ENCODE assay signal across 9 cellular contexts in the genomic region with DNA sequence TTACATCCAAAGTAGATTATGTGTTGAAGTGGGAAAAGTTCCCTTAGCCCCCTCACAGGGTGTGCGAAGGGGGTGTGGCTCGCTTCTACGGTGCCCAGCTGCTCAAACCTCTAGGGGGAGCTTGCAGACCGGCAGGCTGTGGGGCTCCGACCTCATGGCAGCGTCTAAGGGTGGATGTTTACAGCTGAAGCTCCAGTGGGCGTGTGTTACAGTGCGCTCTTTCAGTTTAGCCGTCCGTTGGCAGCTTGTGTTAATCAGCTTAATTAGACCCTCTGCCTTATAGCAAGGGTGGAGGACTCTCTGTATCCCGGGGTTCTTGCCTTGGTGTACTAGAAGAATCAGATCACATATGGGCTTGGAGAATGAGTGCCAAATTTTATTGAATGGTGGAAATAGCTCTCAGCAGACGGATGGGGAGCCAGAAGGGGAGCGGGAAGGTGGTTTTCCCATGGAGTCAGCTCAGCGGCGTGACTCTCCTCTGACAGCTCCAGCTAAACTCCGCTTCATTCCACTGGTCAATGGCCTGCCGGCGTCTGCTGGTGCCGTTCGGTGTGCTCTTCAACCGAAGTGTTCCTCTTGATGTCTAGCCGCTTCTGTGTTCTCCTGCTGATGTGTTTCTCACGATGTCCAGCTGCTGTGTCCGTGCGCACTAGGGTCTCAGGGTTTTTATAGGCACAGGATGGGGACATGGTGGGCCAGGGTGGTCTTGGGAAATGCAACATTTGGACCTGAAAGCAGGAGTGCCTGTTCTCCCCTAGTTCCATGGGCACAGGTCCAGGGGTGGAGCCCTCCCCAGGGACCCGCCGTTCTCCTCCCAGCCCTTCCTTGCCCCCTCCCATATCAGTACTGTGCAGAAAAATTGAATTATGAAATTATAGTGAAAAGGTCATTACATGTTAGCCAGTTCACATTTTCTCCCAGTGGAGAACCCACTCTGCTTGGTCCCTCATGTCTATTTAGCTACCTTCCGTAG. TPM values are rescaled to one million over a fixed set of nuclear protein-coding genes. Genes with fewer than 3 reads are reported as not detected.
DNase-seq lines count a peak whose midpoint lies in the region; ATAC-seq and TF ChIP-seq lines count a peak whose summit lies in the region.
"Had no signal": no experiment of that assay in that cellular context is flagged by ENCODE, and none has a peak within 500 bp of the region (broad histone marks: within the 10 kb centered on the region; RNA-seq: fewer than 3 reads in every experiment).

No MANE protein-coding gene starts in this region.

- H3K36me3 ChIP-seq in heart right ventricle (no peaks in the 10 kb centered on the region), sigmoid colon (no peaks in the 10 kb centered on the region)

- 31 to 35% methylated on average over 28 of the region's 28 CpGs for WGBS in heart right ventricle, 2 donors
- 36 to 44% methylated on average over 28 of the region's 28 CpGs for WGBS in sigmoid colon, 2 donors

- H3K4me3 Mint-ChIP-seq in activated T-helper 2 cell treated with anti-CD3 and anti-CD28 coated beads, Interferon-gamma antibody, Interleukin-2, Interleukin-4, amounts not matched to agents 10 μg/mL and 5 μg/mL and 100 μg/mL, durations not matched to agents 14 hours and 24 hours and 36 hours (ENCODE audit: low read depth), result peak overlapping the region; percentile 54

- peaks cover 28% of the 10 kb centered on the region for H3K27me3 Mint-ChIP-seq in activated T-helper 2 cell treated with anti-CD3 and anti-CD28 coated beads, Interferon-gamma antibody, Interleukin-2, Interleukin-4, amounts not matched to agents 10 μg/mL and 5 μg/mL and 100 μg/mL, durations not matched to agents 14 hours and 24 hours and 36 hours (ENCODE audit: low read depth)

- no peaks in the 10 kb centered on the region for H3K36me3 Mint-ChIP-seq in activated T-helper 2 cell treated with anti-CD3 and anti-CD28 coated beads, Interferon-gamma antibody, Interleukin-2, Interleukin-4, amounts not matched to agents 10 μg/mL and 5 μg/mL and 100 μg/mL, durations not matched to agents 14 hours and 24 hours and 36 hours (ENCODE audit: low read depth)

- H3K27ac ChIP-seq in heart right ventricle (no peak overlapping the region), sigmoid colon (no peak overlapping the region)

- TF ChIP-seq POLR2A in sigmoid colon (IDR thresholded peaks at IDR 0.05), result no peak

- ATAC-seq in GM19043 (IDR thresholded peaks at IDR 0.05; ENCODE audit: low read depth, unreplicated experiment), result peak; percentile 71
- peak; percentile 85 for ATAC-seq in HG03159 (IDR thresholded peaks at IDR 0.05; ENCODE audit: unreplicated experiment)
- peak in 4 of 8 donors; percentile 33 to 63 (median 52) for ATAC-seq in heart right ventricle

- H3K9me3 Mint-ChIP-seq in activated T-helper 2 cell treated with anti-CD3 and anti-CD28 coated beads, Interferon-gamma antibody, Interleukin-2, Interleukin-4, amounts not matched to agents 10 μg/mL and 5 μg/mL and 100 μg/mL, durations not matched to agents 14 hours and 24 hours and 36 hours, result no peaks in the 10 kb centered on the region

- H3K4me1 Mint-ChIP-seq in activated T-helper 2 cell treated with anti-CD3 and anti-CD28 coated beads, Interferon-gamma antibody, Interleukin-2, Interleukin-4, amounts not matched to agents 10 μg/mL and 5 μg/mL and 100 μg/mL, durations not matched to agents 14 hours and 24 hours and 36 hours (ENCODE audit: low read depth), result peaks cover 24% of the 10 kb centered on the region

- TF ChIP-seq CTCF in heart right ventricle (IDR thresholded peaks at IDR 0.05) (peak in 7 of 9 donors; percentile 25 to 53 (median 29)), sigmoid colon (IDR thresholded peaks at IDR 0.05) (peak in 1 of 4 experiments; percentile 23)

- no peak overlapping the region for H3K27ac Mint-ChIP-seq in activated T-helper 2 cell treated with anti-CD3 and anti-CD28 coated beads, Interferon-gamma antibody, Interleukin-2, Interleukin-4, amounts not matched to agents 10 μg/mL and 5 μg/mL and 100 μg/mL, durations not matched to agents 14 hours and 24 hours and 36 hours

- H3K4me3 ChIP-seq in heart right ventricle (peak overlapping the region in 2 of 10 donors; percentile 9 to 30), skeletal muscle cell (ENCODE audit: low read depth, low read length) (peak overlapping the region; percentile 41), sigmoid colon (peak overlapping the region in 2 of 4 donors; percentile 15 to 29)

- DNase-seq in CMK (ENCODE audit: low read depth) (peak; percentile 15), NCI-H82 treated with DMSO at 0.1 percent for 48 hours (lab: John Stamatoyannopoulos, UW; ENCODE audit: unreplicated experiment) (peak; percentile 96), heart right ventricle (peak in 1 of 2 donors; percentile 24), skeletal muscle cell (ENCODE audit: low read depth) (no peak), sigmoid colon (no peak)
- DNase-seq in activated T-helper 2 cell treated with anti-CD3 and anti-CD28 coated beads, Interferon-gamma antibody, Interleukin-2, Interleukin-4, amounts not matched to agents 10 μg/mL and 5 μg/mL and 100 μg/mL, durations not matched to agents 14 hours and 24 hours and 36 hours (ENCODE audit: low spot score), result peak; percentile 43

- no peak for TF ChIP-seq EP300 in sigmoid colon (IDR thresholded peaks at IDR 0.05)

- H3K9me3 ChIP-seq in heart right ventricle (no peaks in the 10 kb centered on the region), sigmoid colon (no peaks in the 10 kb centered on the region)

- H3K4me1 ChIP-seq in heart right ventricle (peaks cover 0 to 23% (median 0%) of the 10 kb centered on the region in 9 donors), sigmoid colon (peaks cover 2 to 14% (median 8%) of the 10 kb centered on the region in 4 donors)

- intact Hi-C loops in activated T-helper 2 cell treated with anti-CD3 and anti-CD28 coated beads, Interferon-gamma antibody, Interleukin-2, Interleukin-4, amounts not matched to agents 10 μg/mL and 5 μg/mL and 100 μg/mL, durations not matched to agents 14 hours and 24 hours and 36 hours (cut with micrococcal nuclease), result loop anchor here (2.0 kb wide), 1 partner anchor 45 kb away; the partner anchor contains the start of gene VWA5A
- intact Hi-C loops in heart right ventricle (cut with DNase I) (loop anchor here in 9 of 10 donors (2.0 to 10.0 kb wide), 6 partner anchors 115 to 525 kb away; partner anchors contain the start of gene OR10D3 (in 1 of the 9)), sigmoid colon (cut with DNase I) (loop anchor here (5.0 kb wide), 2 partner anchors 128 to 518 kb away; no protein-coding TSS in a partner anchor)

- H3K27me3 ChIP-seq in heart right ventricle (peaks cover 0 to 80% (median 42%) of the 10 kb centered on the region in 7 donors), sigmoid colon (peaks cover 0 to 15% (median 7%) of the 10 kb centered on the region in 3 donors)

RNA-seq across cellular contexts. Expression of gene OR10G7, which starts 28.6 kb away (rescaled TPM):
- not detected in 2 replicates for total RNA-seq in activated T-helper 2 cell treated with anti-CD3 and anti-CD28 coated beads, Interferon-gamma antibody, Interleukin-2, Interleukin-4, amounts not matched to agents 10 μg/mL and 5 μg/mL and 100 μg/mL, durations not matched to agents 14 hours and 24 hours and 36 hours
- total RNA-seq in heart right ventricle (not detected), sigmoid colon (not detected)
- polyA plus RNA-seq in heart right ventricle (not detected), sigmoid colon (not detected)
- total RNA-seq: activated CD8-positive, alpha-beta memory T cell treated with anti-CD3 and anti-CD28 coated beads for 36 hours had no signal

RNA-seq across cellular contexts. Expression of gene OR10G8, which starts 43.1 kb away (rescaled TPM):
- not detected in 2 replicates for total RNA-seq in activated T-helper 2 cell treated with anti-CD3 and anti-CD28 coated beads, Interferon-gamma antibody, Interleukin-2, Interleukin-4, amounts not matched to agents 10 μg/mL and 5 μg/mL and 100 μg/mL, durations not matched to agents 14 hours and 24 hours and 36 hours
- not detected for total RNA-seq in heart right ventricle
- polyA plus RNA-seq in heart right ventricle, result not detected
- not detected for total RNA-seq in sigmoid colon
- polyA plus RNA-seq in sigmoid colon, result not detected
- total RNA-seq: activated CD8-positive, alpha-beta memory T cell treated with anti-CD3 and anti-CD28 coated beads for 36 hours had no signal

RNA-seq across cellular contexts. Expression of gene VWA5A, which starts 45.5 kb away (rescaled TPM):
- 4.6 TPM in 2 replicates for total RNA-seq in activated T-helper 2 cell treated with anti-CD3 and anti-CD28 coated beads, Interferon-gamma antibody, Interleukin-2, Interleukin-4, amounts not matched to agents 10 μg/mL and 5 μg/mL and 100 μg/mL, durations not matched to agents 14 hours and 24 hours and 36 hours
- total RNA-seq in heart right ventricle (1 to 10 TPM; 1.6 to 8.8 (median 3.6) TPM), sigmoid colon (10 to 100 TPM; 14.2 to 16.6 (median 14.6) TPM)
- polyA plus RNA-seq in heart right ventricle (1 to 10 TPM; 1.2 to 1.6 TPM), sigmoid colon (10 to 100 TPM; 31.0 to 43.8 (median 34.0) TPM)

RNA-seq across cellular contexts. Expression of gene OR10G9, which starts 46.9 kb away (rescaled TPM):
- total RNA-seq in activated T-helper 2 cell treated with anti-CD3 and anti-CD28 coated beads, Interferon-gamma antibody, Interleukin-2, Interleukin-4, amounts not matched to agents 10 μg/mL and 5 μg/mL and 100 μg/mL, durations not matched to agents 14 hours and 24 hours and 36 hours, result not detected in 2 replicates
- total RNA-seq in heart right ventricle (not detected), sigmoid colon (not detected)
- polyA plus RNA-seq in heart right ventricle (not detected), sigmoid colon (not detected)
- total RNA-seq: activated CD8-positive, alpha-beta memory T cell treated with anti-CD3 and anti-CD28 coated beads for 36 hours had no signal

RNA-seq across cellular contexts. Expression of gene OR10G4, which starts 56.9 kb away (rescaled TPM):
- not detected in 2 replicates for total RNA-seq in activated T-helper 2 cell treated with anti-CD3 and anti-CD28 coated beads, Interferon-gamma antibody, Interleukin-2, Interleukin-4, amounts not matched to agents 10 μg/mL and 5 μg/mL and 100 μg/mL, durations not matched to agents 14 hours and 24 hours and 36 hours
- total RNA-seq in heart right ventricle (not detected), sigmoid colon (under 1 TPM in 1 of 4 donors, not detected in 3; 0.71 TPM)
- polyA plus RNA-seq in heart right ventricle (not detected), sigmoid colon (under 1 TPM in 1 of 3 donors, not detected in 2; 0.03 TPM)
- total RNA-seq: activated CD8-positive, alpha-beta memory T cell treated with anti-CD3 and anti-CD28 coated beads for 36 hours had no signal

Comparison
In these comparisons a context has a peak if more than half of its experiments do, and no peak if none do; other contexts are left out.
1. DNase-seq: peak in CMK (single experiment), NCI-H82 treated with DMSO at 0.1 percent for 48 hours (single experiment) and activated T-helper 2 cell treated with anti-CD3 and anti-CD28 coated beads, Interferon-gamma antibody, Interleukin-2, Interleukin-4, amounts not matched to agents 10 μg/mL and 5 μg/mL and 100 μg/mL, durations not matched to agents 14 hours and 24 hours and 36 hours (single experiment); none in skeletal muscle cell (single experiment) and sigmoid colon (single experiment).